ENCODE assay signal across 8 cellular contexts in the genomic region with DNA sequence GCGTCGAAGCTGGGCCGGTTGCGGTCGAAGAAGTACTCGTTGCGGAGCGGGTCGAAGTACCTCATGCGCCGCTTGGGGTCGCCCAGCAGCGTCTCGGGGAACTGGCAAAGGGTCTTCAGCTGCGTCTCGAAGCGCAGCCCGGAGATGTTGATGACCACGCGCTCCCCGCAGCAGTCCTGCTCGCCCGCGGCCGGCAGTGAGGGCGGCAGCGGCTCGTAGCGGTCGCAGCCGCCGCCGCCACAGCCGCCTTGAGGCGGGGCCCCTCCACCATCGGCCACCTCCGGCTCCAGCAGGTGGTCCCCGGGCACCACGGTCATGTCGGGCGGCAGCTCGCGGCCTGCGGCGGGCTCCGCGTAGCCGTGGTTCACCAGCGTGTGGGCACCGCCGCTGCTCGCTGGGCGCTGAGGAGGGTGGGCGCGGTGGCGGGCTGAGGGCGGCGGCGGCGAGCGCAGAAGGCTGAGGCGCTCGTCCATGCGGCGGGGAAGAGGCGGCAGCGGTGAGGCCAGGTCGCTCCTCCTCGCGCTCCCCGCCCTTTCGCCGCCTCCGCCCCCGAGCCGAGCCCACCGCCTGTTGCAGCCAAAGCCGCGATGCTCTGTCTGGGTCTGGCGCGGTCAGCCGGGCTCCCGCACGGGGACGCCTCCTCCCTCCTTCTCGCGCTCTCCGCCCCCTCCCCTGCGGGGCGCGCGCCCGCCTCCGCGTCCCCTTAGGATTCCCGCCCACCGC. TPM values are rescaled to one million over a fixed set of nuclear protein-coding genes. Genes with fewer than 3 reads are reported as not detected.
DNase-seq lines count a peak whose midpoint lies in the region; ATAC-seq and TF ChIP-seq lines count a peak whose summit lies in the region.

A gene (minus strand): TSS at position 604 of the 723 bp plus-strand sequence. CDS start 131 bp downstream, at position 473.

- H3K27ac Mint-ChIP-seq in activated naive CD4-positive, alpha-beta T cell treated with anti-CD3 and anti-CD28 coated beads, Interleukin-2, amount 50 U/mL, for 72 hours, result peak within 1 kb of the TSS; percentile 99 to 100

- H3K4me1 ChIP-seq in BLaER1 treated with 17β-estradiol and CSF1 and Interleukin-3, amounts not matched to agents 10 nM and 100 nM, result peaks cover 45 to 56% (median 48%) of the 10 kb centered on the region in 10 experiments

- H3K9me3 Mint-ChIP-seq in activated naive CD4-positive, alpha-beta T cell treated with anti-CD3 and anti-CD28 coated beads, Interleukin-2, amount 50 U/mL, for 72 hours, result no peaks in the 10 kb centered on the region

- POLR2A ChIA-PET in HEK293T (lab: Yijun Ruan, JAX), result no interaction called here

- H3K27ac ChIP-seq in BLaER1 treated with 17β-estradiol and CSF1 and Interleukin-3, amounts not matched to agents 10 nM and 100 nM, result peak within 1 kb of the TSS in 10 of 11 experiments; percentile 24 to 63 (median 44); a peak in 17 of 22 replicates

- peak within 1 kb of the TSS; percentile 94 to 100 (median 97) for H3K4me2 ChIP-seq in BLaER1 treated with 17β-estradiol and CSF1 and Interleukin-3, amounts not matched to agents 10 nM and 100 nM

- peak within 1 kb of the TSS; percentile 65 to 77 (median 67) for H3K4me3 ChIP-seq in BLaER1 treated with 17β-estradiol and CSF1 and Interleukin-3, amounts not matched to agents 10 nM and 100 nM

- peaks cover 22 to 45% of the 10 kb centered on the region in 2 donors for H3K36me3 Mint-ChIP-seq in activated naive CD4-positive, alpha-beta T cell treated with anti-CD3 and anti-CD28 coated beads, Interleukin-2, amount 50 U/mL, for 72 hours

- ATAC-seq in activated naive CD4-positive, alpha-beta T cell treated with anti-CD3 and anti-CD28 coated beads, Interleukin-2, amount 50 U/mL, for 72 hours, result peak; percentile 22 to 42
- no peak for ATAC-seq in GM18861 (IDR thresholded peaks at IDR 0.05; ENCODE audit: unreplicated experiment)
- ATAC-seq in GM21825 (IDR thresholded peaks at IDR 0.05; ENCODE audit: unreplicated experiment), result no peak

- H3K9ac ChIP-seq in BLaER1 treated with 17β-estradiol and CSF1 and Interleukin-3, amounts not matched to agents 10 nM and 100 nM, result peak within 1 kb of the TSS; percentile 52 to 75 (median 69)

- CTCF ChIA-PET in HEK293T (lab: Yijun Ruan, JAX), result no interaction called here

- DNase-seq in HEK293T (ENCODE audit: extremely low spot score) (peak; percentile 81), RPMI8226 (peak; percentile 54), iPS-NIHi11 (ENCODE audit: low spot score) (peak; percentile 83)
- DNase-seq in activated naive CD4-positive, alpha-beta T cell treated with anti-CD3 and anti-CD28 coated beads, Interleukin-2, amount 50 U/mL, for 72 hours (ENCODE audit: low spot score in 2 of 2), result peak; percentile 66 to 74
- peak; percentile 77 for DNase-seq in stimulated activated CD4-positive, alpha-beta T cell treated with anti-CD3 and anti-CD28 coated beads, Interleukin-15, amount 100 ng/mL, for 24 hours

- H4K20me1 ChIP-seq in BLaER1 treated with 17β-estradiol and CSF1 and Interleukin-3, amounts not matched to agents 10 nM and 100 nM, result peaks cover 0 to 20% (median 5%) of the 10 kb centered on the region in 11 experiments; a peak in 9 of 22 replicates

- H3K27me3 ChIP-seq in BLaER1 treated with 17β-estradiol and CSF1 and Interleukin-3, amounts not matched to agents 10 nM and 100 nM, result peaks cover 76 to 83% (median 82%) of the 10 kb centered on the region in 11 experiments

- H3K9me3 ChIP-seq in BLaER1 treated with 17β-estradiol and CSF1 and Interleukin-3, amounts not matched to agents 10 nM and 100 nM (replicated peaks in 1 of 11), result no peaks in the 10 kb centered on the region

- H3K36me3 ChIP-seq in BLaER1 treated with 17β-estradiol and CSF1 and Interleukin-3, amounts not matched to agents 10 nM and 100 nM, result no peaks in the 10 kb centered on the region

TF ChIP-seq in HEK293T, 16 proteins besides CTCF, POLR2A, EP300 and RAD21:
- peak; percentile 45 for TF ChIP-seq L3MBTL2 (conservative IDR thresholded peaks at IDR 0.05)
- TF ChIP-seq CTBP1 (IDR thresholded peaks at IDR 0.05; ENCODE audit: borderline replicate concordance), result no peak
- TF ChIP-seq SP1 (IDR thresholded peaks at IDR 0.05), result no peak
- no peak for TF ChIP-seq NFRKB (IDR thresholded peaks at IDR 0.05)
- TF ChIP-seq ARNT (IDR thresholded peaks at IDR 0.05), result no peak
- no peak for TF ChIP-seq FOXK2 (IDR thresholded peaks at IDR 0.05)

RNA-seq across cellular contexts. Expression of the gene that starts here (rescaled TPM):
- total RNA-seq in activated naive CD4-positive, alpha-beta T cell treated with anti-CD3 and anti-CD28 coated beads, Interleukin-2, amount 50 U/mL, for 72 hours, result 10 to 100 TPM in 1 of 2 donors, 1 to 10 TPM in 1; 9.1 to 34.7 TPM

Comparison
In these comparisons a context has a peak if more than half of its experiments do, and no peak if none do; other contexts are left out.
1. ATAC-seq: peak in activated naive CD4-positive, alpha-beta T cell treated with anti-CD3 and anti-CD28 coated beads, Interleukin-2, amount 50 U/mL, for 72 hours (2 of 2); none in GM18861 (single experiment) and GM21825 (single experiment).
2. Peak in every context shown above with its lines, with median percentiles within 50 percentile points of each other: DNase-seq.